ENCODE assay signal across 1 cellular context in the genomic region with DNA sequence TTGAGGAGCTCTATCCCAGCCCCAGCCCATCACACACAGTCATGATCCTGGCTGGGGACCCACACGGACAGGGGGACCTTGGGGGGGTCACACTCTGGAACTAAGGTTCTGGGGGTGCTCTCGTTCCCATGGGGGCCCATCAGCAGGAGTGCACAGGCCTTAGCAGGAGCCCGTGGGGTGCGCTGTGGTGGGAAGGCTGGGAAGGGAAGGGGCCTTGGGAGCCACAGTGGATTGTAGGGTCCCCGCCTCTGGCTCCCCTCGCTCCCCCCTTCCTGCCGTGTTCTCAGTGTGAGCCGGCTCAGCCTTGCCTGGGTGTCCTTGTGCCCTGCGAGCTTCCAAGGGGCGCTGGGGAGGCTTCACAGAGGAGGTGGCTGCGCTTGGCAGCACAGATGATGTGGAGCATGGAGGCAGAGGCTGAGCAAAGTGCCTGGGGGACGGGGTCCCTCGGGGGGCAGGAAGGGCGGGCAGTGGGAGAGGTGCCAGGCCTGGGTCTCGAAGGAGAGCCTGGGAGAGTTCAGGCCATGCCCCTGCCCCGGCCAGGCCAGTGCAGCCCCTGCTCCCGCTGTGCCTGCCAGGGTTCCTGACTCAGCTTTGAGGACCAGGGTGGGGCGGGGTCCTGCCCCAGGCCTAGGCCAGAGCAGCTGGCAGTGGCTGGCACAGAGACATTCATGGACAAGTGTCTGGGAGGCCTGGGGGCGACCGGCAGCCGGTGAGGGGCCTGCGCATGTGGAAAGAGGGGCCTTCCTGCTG.
TF ChIP-seq lines count a peak whose summit lies in the region.

No MANE protein-coding gene starts in this region.

TF ChIP-seq in IMR-90, 13 proteins besides CTCF, POLR2A, EP300 and RAD21:
- no peak for TF ChIP-seq CHD1 (IDR thresholded peaks at IDR 0.05; ENCODE audit: low read depth, low read length)
- TF ChIP-seq, protein P1, sequence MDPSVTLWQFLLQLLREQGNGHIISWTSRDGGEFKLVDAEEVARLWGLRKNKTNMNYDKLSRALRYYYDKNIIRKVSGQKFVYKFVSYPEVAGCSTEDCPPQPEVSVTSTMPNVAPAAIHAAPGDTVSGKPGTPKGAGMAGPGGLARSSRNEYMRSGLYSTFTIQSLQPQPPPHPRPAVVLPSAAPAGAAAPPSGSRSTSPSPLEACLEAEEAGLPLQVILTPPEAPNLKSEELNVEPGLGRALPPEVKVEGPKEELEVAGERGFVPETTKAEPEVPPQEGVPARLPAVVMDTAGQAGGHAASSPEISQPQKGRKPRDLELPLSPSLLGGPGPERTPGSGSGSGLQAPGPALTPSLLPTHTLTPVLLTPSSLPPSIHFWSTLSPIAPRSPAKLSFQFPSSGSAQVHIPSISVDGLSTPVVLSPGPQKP (IDR thresholded peaks at IDR 0.05; ENCODE audit: borderline replicate concordance, low read depth, low read length), result no peak
- TF ChIP-seq RCOR1 (IDR thresholded peaks at IDR 0.05; ENCODE audit: insufficient replicate concordance, low read length), result no peak
- TF ChIP-seq RFX5 (IDR thresholded peaks at IDR 0.05; ENCODE audit: low read depth, low read length), result no peak
- TF ChIP-seq SMC3 (IDR thresholded peaks at IDR 0.05; ENCODE audit: low read depth, low read length), result no peak
- no peak for TF ChIP-seq MAZ (IDR thresholded peaks at IDR 0.05; ENCODE audit: borderline replicate concordance, low read depth, low read length)
- no peak for TF ChIP-seq MXI1 (IDR thresholded peaks at IDR 0.05; ENCODE audit: borderline replicate concordance, low read depth, low read length)
- TF ChIP-seq, protein P2, sequence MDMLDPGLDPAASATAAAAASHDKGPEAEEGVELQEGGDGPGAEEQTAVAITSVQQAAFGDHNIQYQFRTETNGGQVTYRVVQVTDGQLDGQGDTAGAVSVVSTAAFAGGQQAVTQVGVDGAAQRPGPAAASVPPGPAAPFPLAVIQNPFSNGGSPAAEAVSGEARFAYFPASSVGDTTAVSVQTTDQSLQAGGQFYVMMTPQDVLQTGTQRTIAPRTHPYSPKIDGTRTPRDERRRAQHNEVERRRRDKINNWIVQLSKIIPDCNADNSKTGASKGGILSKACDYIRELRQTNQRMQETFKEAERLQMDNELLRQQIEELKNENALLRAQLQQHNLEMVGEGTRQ (IDR thresholded peaks at IDR 0.05; ENCODE audit: low read depth, low read length), result no peak
- TF ChIP-seq NFE2L2 (IDR thresholded peaks at IDR 0.05; ENCODE audit: low read depth, low read length), result no peak
- no peak for TF ChIP-seq CEBPB (IDR thresholded peaks at IDR 0.05; ENCODE audit: low read depth, low read length)
- no peak for TF ChIP-seq BHLHE40 (IDR thresholded peaks at IDR 0.05; ENCODE audit: low read depth, low read length)
